In genomic region chr12:52634266-52635056, GRCh38 we compare ENCODE assay signal across 1 cellular context.
TF ChIP-seq lines count a peak whose summit lies in the region.

No MANE protein-coding gene starts in this region.

TF ChIP-seq in K562, 482 proteins besides CTCF, POLR2A, EP300 and RAD21 (continued from another document):
- TF ChIP-seq, protein P1, sequence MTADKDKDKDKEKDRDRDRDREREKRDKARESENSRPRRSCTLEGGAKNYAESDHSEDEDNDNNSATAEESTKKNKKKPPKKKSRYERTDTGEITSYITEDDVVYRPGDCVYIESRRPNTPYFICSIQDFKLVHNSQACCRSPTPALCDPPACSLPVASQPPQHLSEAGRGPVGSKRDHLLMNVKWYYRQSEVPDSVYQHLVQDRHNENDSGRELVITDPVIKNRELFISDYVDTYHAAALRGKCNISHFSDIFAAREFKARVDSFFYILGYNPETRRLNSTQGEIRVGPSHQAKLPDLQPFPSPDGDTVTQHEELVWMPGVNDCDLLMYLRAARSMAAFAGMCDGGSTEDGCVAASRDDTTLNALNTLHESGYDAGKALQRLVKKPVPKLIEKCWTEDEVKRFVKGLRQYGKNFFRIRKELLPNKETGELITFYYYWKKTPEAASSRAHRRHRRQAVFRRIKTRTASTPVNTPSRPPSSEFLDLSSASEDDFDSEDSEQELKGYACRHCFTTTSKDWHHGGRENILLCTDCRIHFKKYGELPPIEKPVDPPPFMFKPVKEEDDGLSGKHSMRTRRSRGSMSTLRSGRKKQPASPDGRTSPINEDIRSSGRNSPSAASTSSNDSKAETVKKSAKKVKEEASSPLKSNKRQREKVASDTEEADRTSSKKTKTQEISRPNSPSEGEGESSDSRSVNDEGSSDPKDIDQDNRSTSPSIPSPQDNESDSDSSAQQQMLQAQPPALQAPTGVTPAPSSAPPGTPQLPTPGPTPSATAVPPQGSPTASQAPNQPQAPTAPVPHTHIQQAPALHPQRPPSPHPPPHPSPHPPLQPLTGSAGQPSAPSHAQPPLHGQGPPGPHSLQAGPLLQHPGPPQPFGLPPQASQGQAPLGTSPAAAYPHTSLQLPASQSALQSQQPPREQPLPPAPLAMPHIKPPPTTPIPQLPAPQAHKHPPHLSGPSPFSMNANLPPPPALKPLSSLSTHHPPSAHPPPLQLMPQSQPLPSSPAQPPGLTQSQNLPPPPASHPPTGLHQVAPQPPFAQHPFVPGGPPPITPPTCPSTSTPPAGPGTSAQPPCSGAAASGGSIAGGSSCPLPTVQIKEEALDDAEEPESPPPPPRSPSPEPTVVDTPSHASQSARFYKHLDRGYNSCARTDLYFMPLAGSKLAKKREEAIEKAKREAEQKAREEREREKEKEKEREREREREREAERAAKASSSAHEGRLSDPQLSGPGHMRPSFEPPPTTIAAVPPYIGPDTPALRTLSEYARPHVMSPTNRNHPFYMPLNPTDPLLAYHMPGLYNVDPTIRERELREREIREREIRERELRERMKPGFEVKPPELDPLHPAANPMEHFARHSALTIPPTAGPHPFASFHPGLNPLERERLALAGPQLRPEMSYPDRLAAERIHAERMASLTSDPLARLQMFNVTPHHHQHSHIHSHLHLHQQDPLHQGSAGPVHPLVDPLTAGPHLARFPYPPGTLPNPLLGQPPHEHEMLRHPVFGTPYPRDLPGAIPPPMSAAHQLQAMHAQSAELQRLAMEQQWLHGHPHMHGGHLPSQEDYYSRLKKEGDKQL (CRISPR knock-in tag; IDR thresholded peaks at IDR 0.05; ENCODE audit: borderline replicate concordance), result no peak
- TF ChIP-seq RBM17 (IDR thresholded peaks at IDR 0.05; ENCODE audit: borderline replicate concordance, low read depth, low read length) (no peak), ADNP (tag; IDR thresholded peaks at IDR 0.05) (no peak), ETV5 (CRISPR knock-in tag; IDR thresholded peaks at IDR 0.05; ENCODE audit: low read depth) (no peak), ETS2 (tag; IDR thresholded peaks at IDR 0.05; ENCODE audit: borderline replicate concordance, poor library complexity, severe bottlenecking) (no peak), LARP7 (IDR thresholded peaks at IDR 0.05) (no peak), MECOM (CRISPR knock-in tag; IDR thresholded peaks at IDR 0.05) (no peak)
- TF ChIP-seq, protein P2, sequence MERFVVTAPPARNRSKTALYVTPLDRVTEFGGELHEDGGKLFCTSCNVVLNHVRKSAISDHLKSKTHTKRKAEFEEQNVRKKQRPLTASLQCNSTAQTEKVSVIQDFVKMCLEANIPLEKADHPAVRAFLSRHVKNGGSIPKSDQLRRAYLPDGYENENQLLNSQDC (CRISPR knock-in tag; IDR thresholded peaks at IDR 0.05), result no peak
- TF ChIP-seq, protein P3, sequence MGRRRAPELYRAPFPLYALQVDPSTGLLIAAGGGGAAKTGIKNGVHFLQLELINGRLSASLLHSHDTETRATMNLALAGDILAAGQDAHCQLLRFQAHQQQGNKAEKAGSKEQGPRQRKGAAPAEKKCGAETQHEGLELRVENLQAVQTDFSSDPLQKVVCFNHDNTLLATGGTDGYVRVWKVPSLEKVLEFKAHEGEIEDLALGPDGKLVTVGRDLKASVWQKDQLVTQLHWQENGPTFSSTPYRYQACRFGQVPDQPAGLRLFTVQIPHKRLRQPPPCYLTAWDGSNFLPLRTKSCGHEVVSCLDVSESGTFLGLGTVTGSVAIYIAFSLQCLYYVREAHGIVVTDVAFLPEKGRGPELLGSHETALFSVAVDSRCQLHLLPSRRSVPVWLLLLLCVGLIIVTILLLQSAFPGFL (CRISPR knock-in tag; IDR thresholded peaks at IDR 0.05), result no peak
- TF ChIP-seq, protein P4, sequence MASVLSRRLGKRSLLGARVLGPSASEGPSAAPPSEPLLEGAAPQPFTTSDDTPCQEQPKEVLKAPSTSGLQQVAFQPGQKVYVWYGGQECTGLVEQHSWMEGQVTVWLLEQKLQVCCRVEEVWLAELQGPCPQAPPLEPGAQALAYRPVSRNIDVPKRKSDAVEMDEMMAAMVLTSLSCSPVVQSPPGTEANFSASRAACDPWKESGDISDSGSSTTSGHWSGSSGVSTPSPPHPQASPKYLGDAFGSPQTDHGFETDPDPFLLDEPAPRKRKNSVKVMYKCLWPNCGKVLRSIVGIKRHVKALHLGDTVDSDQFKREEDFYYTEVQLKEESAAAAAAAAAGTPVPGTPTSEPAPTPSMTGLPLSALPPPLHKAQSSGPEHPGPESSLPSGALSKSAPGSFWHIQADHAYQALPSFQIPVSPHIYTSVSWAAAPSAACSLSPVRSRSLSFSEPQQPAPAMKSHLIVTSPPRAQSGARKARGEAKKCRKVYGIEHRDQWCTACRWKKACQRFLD (CRISPR knock-in tag; IDR thresholded peaks at IDR 0.05), result no peak
- TF ChIP-seq, protein P5, sequence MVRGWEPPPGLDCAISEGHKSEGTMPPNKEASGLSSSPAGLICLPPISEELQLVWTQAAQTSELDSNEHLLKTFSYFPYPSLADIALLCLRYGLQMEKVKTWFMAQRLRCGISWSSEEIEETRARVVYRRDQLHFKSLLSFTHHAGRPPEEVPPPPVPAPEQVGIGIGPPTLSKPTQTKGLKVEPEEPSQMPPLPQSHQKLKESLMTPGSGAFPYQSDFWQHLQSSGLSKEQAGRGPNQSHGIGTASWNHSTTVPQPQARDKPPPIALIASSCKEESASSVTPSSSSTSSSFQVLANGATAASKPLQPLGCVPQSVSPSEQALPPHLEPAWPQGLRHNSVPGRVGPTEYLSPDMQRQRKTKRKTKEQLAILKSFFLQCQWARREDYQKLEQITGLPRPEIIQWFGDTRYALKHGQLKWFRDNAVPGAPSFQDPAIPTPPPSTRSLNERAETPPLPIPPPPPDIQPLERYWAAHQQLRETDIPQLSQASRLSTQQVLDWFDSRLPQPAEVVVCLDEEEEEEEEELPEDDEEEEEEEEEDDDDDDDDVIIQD (CRISPR knock-in tag; IDR thresholded peaks at IDR 0.05), result no peak
- TF ChIP-seq, protein P6, sequence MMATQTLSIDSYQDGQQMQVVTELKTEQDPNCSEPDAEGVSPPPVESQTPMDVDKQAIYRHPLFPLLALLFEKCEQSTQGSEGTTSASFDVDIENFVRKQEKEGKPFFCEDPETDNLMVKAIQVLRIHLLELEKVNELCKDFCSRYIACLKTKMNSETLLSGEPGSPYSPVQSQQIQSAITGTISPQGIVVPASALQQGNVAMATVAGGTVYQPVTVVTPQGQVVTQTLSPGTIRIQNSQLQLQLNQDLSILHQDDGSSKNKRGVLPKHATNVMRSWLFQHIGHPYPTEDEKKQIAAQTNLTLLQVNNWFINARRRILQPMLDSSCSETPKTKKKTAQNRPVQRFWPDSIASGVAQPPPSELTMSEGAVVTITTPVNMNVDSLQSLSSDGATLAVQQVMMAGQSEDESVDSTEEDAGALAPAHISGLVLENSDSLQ (IDR thresholded peaks at IDR 0.05), result no peak
